In the genomic region with DNA sequence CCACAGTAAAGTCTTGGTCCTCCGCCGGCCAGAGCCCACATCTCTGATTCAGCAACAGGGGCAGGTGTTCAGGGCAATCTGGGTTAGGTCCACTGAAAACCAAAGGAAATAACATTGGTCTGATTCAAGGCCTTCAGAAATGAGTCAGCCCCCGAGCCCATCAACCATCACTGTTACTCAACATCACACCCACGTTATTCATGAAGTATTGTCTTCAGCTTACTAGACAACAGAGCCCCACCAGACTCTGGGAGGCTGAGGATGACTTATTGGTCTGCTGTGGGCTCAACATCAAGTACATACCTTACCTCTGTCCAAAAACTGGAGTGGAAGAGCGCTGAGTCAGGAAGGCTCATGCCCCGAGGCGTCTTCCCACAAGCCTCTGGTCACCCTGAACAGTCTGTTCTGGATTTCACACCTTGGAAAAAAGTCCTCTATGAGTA, we compare ENCODE assay signal across 8 cellular contexts.
A peak's percentile ranks its signal among the peaks of the same experiment; 100 is the strongest.
DNase-seq lines count a peak whose midpoint lies in the region; ATAC-seq and TF ChIP-seq lines count a peak whose summit lies in the region.

No MANE protein-coding gene starts in this region.

- no TSS peak for BruUV-seq in OCI-LY7 (replicated peaks; lab: Mats Ljungman, UMichigan)

- H3K36me3 Mint-ChIP-seq in T-helper 17 cell (ENCODE audit: low read depth): no peaks in the 10 kb centered on the region
- H3K36me3 Mint-ChIP-seq in stimulated activated memory B cell treated with anti-CD40 and anti-IgM and Interleukin-4, amounts not matched to agents 10 μg/mL and 1 μg/mL and 100 μg/mL, for 72 hours: peaks cover 5% of the 10 kb centered on the region

- H4K20me1 ChIP-seq in OCI-LY7 (ENCODE audit: insufficient read depth, low read length): no peaks in the 10 kb centered on the region

- in situ Hi-C loops in ACHN (cut with HindIII; ENCODE audit: low pct_ligation_motif_present, low pct_unique_long_range_greater_than_20kb, low sequenced_read_pairs): no loop called here

- POLR2A ChIA-PET in OCI-LY7 (lab: Charles Lee): interaction anchor here (0.7 kb wide), 1 partner anchor 453 kb away, joined by 3 read pairs; no protein-coding TSS in a partner anchor

- no peaks in the 10 kb centered on the region for H3K27me3 Mint-ChIP-seq in T-helper 17 cell
- H3K27me3 Mint-ChIP-seq in stimulated activated memory B cell treated with anti-CD40 and anti-IgM and Interleukin-4, amounts not matched to agents 10 μg/mL and 1 μg/mL and 100 μg/mL, for 72 hours: no peaks in the 10 kb centered on the region

- H3K9me2 ChIP-seq in OCI-LY7 (ENCODE audit: insufficient read depth, low read length): no peaks in the 10 kb centered on the region

- H3K27ac ChIP-seq in foreskin keratinocyte: peak overlapping the region; percentile 84
- no peak overlapping the region for H3K27ac ChIP-seq in OCI-LY7 (ENCODE audit: low read depth, low read length, poor library complexity, severe bottlenecking)
- H3K27ac ChIP-seq in dorsolateral prefrontal cortex: no peak overlapping the region

- intact Hi-C loops in OCI-LY7 (cut with micrococcal nuclease; ENCODE audit: unreplicated experiment) (no loop called here), dorsolateral prefrontal cortex (cut with DNase I) (no loop called here)

- peak overlapping the region; percentile 77 for H3K27ac Mint-ChIP-seq in T-helper 17 cell
- peak overlapping the region; percentile 72 for H3K27ac Mint-ChIP-seq in stimulated activated memory B cell treated with anti-CD40 and anti-IgM and Interleukin-4, amounts not matched to agents 10 μg/mL and 1 μg/mL and 100 μg/mL, for 72 hours

- no peaks in the 10 kb centered on the region for H3K27me3 ChIP-seq in foreskin keratinocyte
- peaks cover 0 to 2% (median 0%) of the 10 kb centered on the region in 45 donors for H3K27me3 ChIP-seq in dorsolateral prefrontal cortex

- CTCF ChIA-PET in OCI-LY7 (lab: Charles Lee; ENCODE audit: unreplicated experiment): no interaction called here

- DNase-seq in ACHN (peak; percentile 94), T-helper 17 cell (no peak), foreskin keratinocyte (peak; percentile 100), OCI-LY7 (ENCODE audit: low spot score) (no peak), dorsolateral prefrontal cortex (no peak)

- H3K4me3 Mint-ChIP-seq in T-helper 17 cell: no peak overlapping the region
- peak overlapping the region; percentile 52 for H3K4me3 Mint-ChIP-seq in stimulated activated memory B cell treated with anti-CD40 and anti-IgM and Interleukin-4, amounts not matched to agents 10 μg/mL and 1 μg/mL and 100 μg/mL, for 72 hours

- H3K4me2 ChIP-seq in OCI-LY7 (ENCODE audit: low read length): no peak overlapping the region

- peaks cover 3% of the 10 kb centered on the region for H3K9me3 Mint-ChIP-seq in stimulated activated memory B cell treated with anti-CD40 and anti-IgM and Interleukin-4, amounts not matched to agents 10 μg/mL and 1 μg/mL and 100 μg/mL, for 72 hours

- H3K4me1 ChIP-seq in foreskin keratinocyte (peaks cover 22% of the 10 kb centered on the region), OCI-LY7 (ENCODE audit: insufficient read depth, low read length, poor library complexity, severe bottlenecking) (peaks cover 20% of the 10 kb centered on the region)

- no peaks in the 10 kb centered on the region for H3K79me2 ChIP-seq in OCI-LY7 (ENCODE audit: insufficient read depth, low read depth, low read length)

- H3K4me3 ChIP-seq in OCI-LY7 (ENCODE audit: low read depth, low read length, poor library complexity, severe bottlenecking) (no peak overlapping the region), dorsolateral prefrontal cortex (no peak overlapping the region)

- peaks cover 16% of the 10 kb centered on the region for H3K4me1 Mint-ChIP-seq in T-helper 17 cell
- peaks cover 57% of the 10 kb centered on the region for H3K4me1 Mint-ChIP-seq in stimulated activated memory B cell treated with anti-CD40 and anti-IgM and Interleukin-4, amounts not matched to agents 10 μg/mL and 1 μg/mL and 100 μg/mL, for 72 hours

- no peak for TF ChIP-seq CTCF in foreskin keratinocyte (conservative IDR thresholded peaks at IDR 0.05)
- TF ChIP-seq CTCF in OCI-LY7 (conservative IDR thresholded peaks at IDR 0.05; ENCODE audit: low read length): no peak
- no peak for TF ChIP-seq CTCF in dorsolateral prefrontal cortex (IDR thresholded peaks at IDR 0.05 in 54 of 56, conservative IDR thresholded peaks at IDR 0.05 in 2 of 56; ENCODE audit: low read depth in 1 of 56, partially characterized antibody in 56 of 56)

- H2AFZ ChIP-seq in OCI-LY7 (ENCODE audit: low read length): no peak overlapping the region

- peak; percentile 90 for ATAC-seq in GM18861 (IDR thresholded peaks at IDR 0.05; ENCODE audit: unreplicated experiment)
- ATAC-seq in HG02981 (IDR thresholded peaks at IDR 0.05; ENCODE audit: unreplicated experiment): peak; percentile 88
- peak; percentile 35 for ATAC-seq in T-helper 17 cell
- peak; percentile 97 for ATAC-seq in foreskin keratinocyte
- peak; percentile 91 for ATAC-seq in stimulated activated memory B cell treated with anti-CD40 and anti-IgM and Interleukin-4, amounts not matched to agents 10 μg/mL and 1 μg/mL and 100 μg/mL, for 72 hours

- no peaks in the 10 kb centered on the region for H3K9me3 ChIP-seq in T-helper 17 cell (ENCODE audit: control insufficient read depth, low read length, poor library complexity, severe bottlenecking)
- H3K9me3 ChIP-seq in OCI-LY7 (ENCODE audit: low read length): no peaks in the 10 kb centered on the region

- no peaks in the 10 kb centered on the region for H3K36me3 ChIP-seq in OCI-LY7 (ENCODE audit: insufficient read depth, low read length)

Comparison
In these comparisons a context has a peak if more than half of its experiments do, and no peak if none do; other contexts are left out.
1. DNase-seq: peak in ACHN (single experiment) and foreskin keratinocyte (2 of 2); none in T-helper 17 cell (0 of 3), OCI-LY7 (single experiment) and dorsolateral prefrontal cortex (0 of 10).
2. ATAC-seq: peak in every context shown above with its lines; median percentile 97 in foreskin keratinocyte; 91 in stimulated activated memory B cell treated with anti-CD40 and anti-IgM and Interleukin-4, amounts not matched to agents 10 μg/mL and 1 μg/mL and 100 μg/mL, for 72 hours; 90 in GM18861; 88 in HG02981; 35 in T-helper 17 cell.